26 cellular contexts compared by ENCODE assay signal in genomic region chr9:123697686-123698085, GRCh38.
DNase-seq lines count a peak whose midpoint lies in the region; ATAC-seq, FAIRE-seq and TF ChIP-seq lines count a peak whose summit lies in the region.
"Had no signal": no experiment of that assay in that cellular context is flagged by ENCODE, and none has a peak within 500 bp of the region (broad histone marks: within the 10 kb centered on the region; RNA-seq: fewer than 3 reads in every experiment).

No MANE protein-coding gene starts in this region.

- peaks cover 0 to 17% (median 4%) of the 10 kb centered on the region in 3 donors for H3K9me3 Mint-ChIP-seq in IgD-negative memory B cell
- peaks cover 11% of the 10 kb centered on the region for H3K9me3 Mint-ChIP-seq in memory B cell
- peaks cover 0 to 8% of the 10 kb centered on the region in 2 donors for H3K9me3 Mint-ChIP-seq in effector memory CD8-positive, alpha-beta T cell

- H3K9me3 ChIP-seq in DOHH2 (ENCODE audit: control insufficient read depth, insufficient read depth, low read length), result peaks cover 4% of the 10 kb centered on the region; the same call in 1 of the 2 replicates
- H3K9me3 ChIP-seq: testis had no signal

- no peaks in the 10 kb centered on the region for H4K20me1 ChIP-seq in DOHH2 (ENCODE audit: control insufficient read depth, insufficient read depth, low read depth, low read length)

- no peaks in the 10 kb centered on the region for H3F3A ChIP-seq in DOHH2 (ENCODE audit: control insufficient read depth, insufficient read depth)

- peak overlapping the region; percentile 7; the same call in 1 of the 2 replicates for H3K27ac ChIP-seq in DOHH2 (ENCODE audit: low read depth, low read length)
- H3K27ac ChIP-seq: A549, Peyer's patch, testis had no signal

- no peaks in the 10 kb centered on the region for H3K9me2 ChIP-seq in DOHH2 (replicated peaks; ENCODE audit: control insufficient read depth, low read length)

- H3K4me1 Mint-ChIP-seq in IgD-negative memory B cell (peaks cover 15 to 21% (median 17%) of the 10 kb centered on the region in 3 donors), memory B cell (peaks cover 14% of the 10 kb centered on the region)
- H3K4me1 Mint-ChIP-seq in effector memory CD8-positive, alpha-beta T cell (ENCODE audit: low read depth in 2 of 2), result peaks cover 0 to 4% of the 10 kb centered on the region in 2 donors
- H3K4me1 Mint-ChIP-seq: activated CD4-positive, alpha-beta memory T cell treated with anti-CD3 and anti-CD28 coated beads, Interleukin-2, amount 10 ng/mL, durations not matched to agents 7 days and 5 days; central memory CD8-positive, alpha-beta T cell had no signal

- H3K27me3 Mint-ChIP-seq in IgD-negative memory B cell (no peaks in the 10 kb centered on the region), memory B cell (no peaks in the 10 kb centered on the region)
- H3K27me3 Mint-ChIP-seq in effector memory CD8-positive, alpha-beta T cell, result no peaks in the 10 kb centered on the region
- H3K27me3 Mint-ChIP-seq: activated CD4-positive, alpha-beta memory T cell treated with anti-CD3 and anti-CD28 coated beads, Interleukin-2, amount 10 ng/mL, durations not matched to agents 7 days and 5 days; central memory CD8-positive, alpha-beta T cell; stimulated activated naive CD8-positive, alpha-beta T cell treated with anti-CD3 and anti-CD28 coated beads, Interleukin-15, Interleukin-2, amounts not matched to agents 100 ng/mL and 50 ng/mL, for 24 hours had no signal

- peak overlapping the region; percentile 54 for H3K4me2 ChIP-seq in DOHH2 (ENCODE audit: low read length)
- H3K4me2 ChIP-seq: A549, smooth muscle cell had no signal

- H3K4me3 ChIP-seq in DOHH2 (ENCODE audit: low read length), result peak overlapping the region; percentile 15
- H3K4me3 ChIP-seq: A549, Peyer's patch, smooth muscle cell, testis had no signal

- H3K27ac Mint-ChIP-seq in IgD-negative memory B cell, result peak overlapping the region in 2 of 3 donors; percentile 42 to 93
- peak overlapping the region; percentile 62 for H3K27ac Mint-ChIP-seq in memory B cell
- H3K27ac Mint-ChIP-seq in effector memory CD8-positive, alpha-beta T cell, result no peak overlapping the region
- H3K27ac Mint-ChIP-seq: activated CD4-positive, alpha-beta memory T cell treated with anti-CD3 and anti-CD28 coated beads, Interleukin-2, amount 10 ng/mL, durations not matched to agents 7 days and 5 days; activated naive CD4-positive, alpha-beta T cell treated with anti-CD3 and anti-CD28 coated beads for 36 hours; activated T-helper 1 cell treated with anti-CD3 and anti-CD28 coated beads, Interleukin-12 subunit alpha, Interleukin-12 subunit beta, Interleukin-2, Interleukin-4 antibody, amounts not matched to agents 30 ng/mL and 10 ng/mL and 1 ng/mL, durations not matched to agents 14 hours and 24 hours and 36 hours; stimulated activated naive CD8-positive, alpha-beta T cell treated with anti-CD3 and anti-CD28 coated beads, Interleukin-15, Interleukin-2, amounts not matched to agents 100 ng/mL and 50 ng/mL, for 24 hours had no signal

- H3K36me3 Mint-ChIP-seq in IgD-negative memory B cell (peaks cover 19% of the 10 kb centered on the region), memory B cell (peaks cover 19% of the 10 kb centered on the region)
- no peaks in the 10 kb centered on the region for H3K36me3 Mint-ChIP-seq in effector memory CD8-positive, alpha-beta T cell (ENCODE audit: insufficient read depth)

- peaks cover 21% of the 10 kb centered on the region for H3K4me1 ChIP-seq in DOHH2 (ENCODE audit: control insufficient read depth, low read length)
- H3K4me1 ChIP-seq: A549, Peyer's patch, testis had no signal

- no peak for TF ChIP-seq CTCF in DOHH2 (IDR thresholded peaks at IDR 0.05; ENCODE audit: low read depth, low read length, poor library complexity, severe bottlenecking)

- peaks cover 8% of the 10 kb centered on the region for H3K36me3 ChIP-seq in DOHH2 (ENCODE audit: control insufficient read depth, low read length)
- H3K36me3 ChIP-seq: Peyer's patch had no signal

- ATAC-seq in memory B cell (ENCODE audit: low read depth) (no peak), HG03571 (IDR thresholded peaks at IDR 0.05; ENCODE audit: unreplicated experiment) (no peak)
- no peak for ATAC-seq in effector memory CD8-positive, alpha-beta T cell (replicated peaks)
- ATAC-seq: A549 had no signal

- peak overlapping the region in 3 of 4 donors; percentile 44 to 89 (median 89) for H3K4me3 Mint-ChIP-seq in IgD-negative memory B cell
- peak overlapping the region; percentile 56 for H3K4me3 Mint-ChIP-seq in memory B cell
- no peak overlapping the region for H3K4me3 Mint-ChIP-seq in effector memory CD8-positive, alpha-beta T cell
- H3K4me3 Mint-ChIP-seq: activated CD4-positive, alpha-beta memory T cell treated with anti-CD3 and anti-CD28 coated beads, Interleukin-2, amount 10 ng/mL, durations not matched to agents 7 days and 5 days; activated naive CD4-positive, alpha-beta T cell treated with anti-CD3 and anti-CD28 coated beads for 36 hours; activated T-helper 1 cell treated with anti-CD3 and anti-CD28 coated beads, Interleukin-12 subunit alpha, Interleukin-12 subunit beta, Interleukin-2, Interleukin-4 antibody, amounts not matched to agents 30 ng/mL and 10 ng/mL and 1 ng/mL, durations not matched to agents 14 hours and 24 hours and 36 hours; central memory CD8-positive, alpha-beta T cell; stimulated activated naive CD8-positive, alpha-beta T cell treated with anti-CD3 and anti-CD28 coated beads, Interleukin-15, Interleukin-2, amounts not matched to agents 100 ng/mL and 50 ng/mL, for 24 hours had no signal

- no peaks in the 10 kb centered on the region for H3K27me3 ChIP-seq in DOHH2 (ENCODE audit: control insufficient read depth, low read length)
- H3K27me3 ChIP-seq: Peyer's patch, testis had no signal

- no peak for DNase-seq in GM19239 (ENCODE audit: insufficient read length, low spot score)
- DNase-seq in memory B cell (ENCODE audit: low spot score in 2 of 2), result no peak
- DNase-seq in globus pallidus (ENCODE audit: low spot score), result no peak
- no peak for DNase-seq in COLO668 (lab: John Stamatoyannopoulos, UW; ENCODE audit: unreplicated experiment)
- no peak for DNase-seq in effector memory CD8-positive, alpha-beta T cell
- DNase-seq: activated CD4-positive, alpha-beta memory T cell treated with anti-CD3 and anti-CD28 coated beads, Interleukin-2, amount 10 ng/mL, durations not matched to agents 7 days and 5 days; activated CD4-positive, alpha-beta T cell treated with anti-CD3 and anti-CD28 coated beads for 1 hour; activated CD8-positive, alpha-beta memory T cell treated with anti-CD3 and anti-CD28 coated beads, Interleukin-2, amount 50 U/mL, for 48 hours; activated naive CD4-positive, alpha-beta T cell treated with anti-CD3 and anti-CD28 coated beads for 36 hours; erythroblast; head of caudate nucleus; Kasumi-1; NCI-H146; NCI-H345; Peyer's patch; SHP77 treated with DMSO at 0.1 percent for 48 hours; testis had no signal

- no peaks in the 10 kb centered on the region for H3K79me2 ChIP-seq in DOHH2 (ENCODE audit: control insufficient read depth, low read length)

- FAIRE-seq in GM19239 (lab: Jason Lieb, UNC), result peak; percentile 66
- FAIRE-seq: A549, G401.6 had no signal

Comparison
In these comparisons a context has a peak if more than half of its experiments do, and no peak if none do; other contexts are left out.
1. H3K27ac Mint-ChIP-seq: peak in IgD-negative memory B cell (2 of 3) and memory B cell (single experiment); none in effector memory CD8-positive, alpha-beta T cell (0 of 2).
2. H3K4me3 Mint-ChIP-seq: peak in IgD-negative memory B cell (3 of 4) and memory B cell (single experiment); none in effector memory CD8-positive, alpha-beta T cell (0 of 2).